ENCODE assay signal across 18 cellular contexts in genomic region chr15:48510976-48511375, GRCh38.
A peak's percentile ranks its signal among the peaks of the same experiment; 100 is the strongest.
DNase-seq lines count a peak whose midpoint lies in the region; ATAC-seq and TF ChIP-seq lines count a peak whose summit lies in the region.
"Had no signal": no experiment of that assay in that cellular context is flagged by ENCODE, and none has a peak within 500 bp of the region (broad histone marks: within the 10 kb centered on the region; RNA-seq: fewer than 3 reads in every experiment).

No MANE protein-coding gene starts in this region.

- DNase-seq in AG10803 (ENCODE audit: low read depth), result peak; percentile 73
- DNase-seq in amniotic epithelial cell (ENCODE audit: low read depth), result peak; percentile 31
- no peak for DNase-seq in heart right ventricle
- DNase-seq in psoas muscle, result no peak
- no peak for DNase-seq in activated T-cell treated with anti-CD3 and anti-CD28 coated beads for 4 hours
- DNase-seq in adrenal gland, result no peak
- DNase-seq in activated gamma-delta T cell (lab: John Stamatoyannopoulos, UW), result no peak
- no peak for DNase-seq in A673 (ENCODE audit: low spot score)
- DNase-seq: activated CD4-positive, CD25-positive, alpha-beta regulatory T cell; amniotic stem cell; COR-L47; kidney; NCI-H1417 treated with DMSO at 0.1 percent for 48 hours; NCI-H82; Peyer's patch; uterus had no signal

- POLR2A ChIA-PET in A673 (lab: Charles Lee; ENCODE audit: low non-redundant PET), result no interaction called here

- BruUV-seq in A673 (replicated peaks; lab: Mats Ljungman, UMichigan), result no TSS peak

- no peak for TF ChIP-seq POLR2A in adrenal gland (IDR thresholded peaks at IDR 0.05)

- CTCF ChIA-PET in A673 (lab: Charles Lee), result no interaction called here

- TF ChIP-seq CTCF in AG10803 (conservative IDR thresholded peaks at IDR 0.05; ENCODE audit: low read length) (no peak), heart right ventricle (IDR thresholded peaks at IDR 0.05) (no peak), psoas muscle (IDR thresholded peaks at IDR 0.05) (no peak), adrenal gland (IDR thresholded peaks at IDR 0.05) (no peak), A673 (conservative IDR thresholded peaks at IDR 0.05; ENCODE audit: low read depth, low read length) (no peak)

- H3K36me3 ChIP-seq in heart right ventricle (peaks cover 0 to 95% (median 12%) of the 10 kb centered on the region in 9 donors), psoas muscle (ENCODE audit: insufficient read depth in 1 of 2, low read depth in 1 of 2) (peaks cover 0 to 6% of the 10 kb centered on the region in 2 donors), adrenal gland (replicated peaks in 1 of 2) (peaks cover 0 to 9% of the 10 kb centered on the region in 2 donors), A673 (ENCODE audit: insufficient read depth, low read length, poor library complexity, severe bottlenecking) (no peaks in the 10 kb centered on the region)
- H3K36me3 ChIP-seq: Peyer's patch, uterus had no signal

- no peak overlapping the region for H3K4me3 ChIP-seq in AG10803 (ENCODE audit: low read length)
- no peak overlapping the region for H3K4me3 ChIP-seq in heart right ventricle
- no peak overlapping the region for H3K4me3 ChIP-seq in psoas muscle
- H3K4me3 ChIP-seq in adrenal gland, result no peak overlapping the region
- no peak overlapping the region for H3K4me3 ChIP-seq in A673 (ENCODE audit: low read depth, low read length, poor library complexity, severe bottlenecking)
- H3K4me3 ChIP-seq: GM23338, Peyer's patch, uterus had no signal

- no peak overlapping the region for H3K27ac ChIP-seq in heart right ventricle
- no peak overlapping the region for H3K27ac ChIP-seq in psoas muscle
- no peak overlapping the region for H3K27ac ChIP-seq in adrenal gland
- no peak overlapping the region for H3K27ac ChIP-seq in A673 (ENCODE audit: low read depth, low read length, poor library complexity, severe bottlenecking)
- H3K27ac ChIP-seq: HL-60, Peyer's patch had no signal

- peak in 6 of 8 donors; percentile 34 to 55 (median 50) for ATAC-seq in heart right ventricle
- ATAC-seq in psoas muscle, result peak; percentile 25 to 69 (median 62)
- ATAC-seq: GM23338 had no signal

- 62 to 66% methylated on average over 6 of the region's 6 CpGs for WGBS in heart right ventricle, 2 donors
- 40 to 51% (median 41%) methylated on average over 6 of the region's 6 CpGs for WGBS in psoas muscle, 3 donors
- WGBS in adrenal gland, 4 donors, result 86 to 90% (median 87%) methylated on average over 6 of the region's 6 CpGs

- H3K4me1 ChIP-seq in heart right ventricle (peaks cover 0 to 12% (median 0%) of the 10 kb centered on the region in 9 donors), psoas muscle (no peaks in the 10 kb centered on the region), adrenal gland (replicated peaks in 1 of 2) (no peaks in the 10 kb centered on the region), A673 (ENCODE audit: insufficient read depth, low read length, poor library complexity, severe bottlenecking) (no peaks in the 10 kb centered on the region)
- H3K4me1 ChIP-seq: Peyer's patch, uterus had no signal

- H3K27me3 ChIP-seq in heart right ventricle, result no peaks in the 10 kb centered on the region
- H3K27me3 ChIP-seq in psoas muscle (ENCODE audit: insufficient read depth in 3 of 3, low read length in 2 of 3), result no peaks in the 10 kb centered on the region
- H3K27me3 ChIP-seq in adrenal gland, result no peaks in the 10 kb centered on the region
- no peaks in the 10 kb centered on the region for H3K27me3 ChIP-seq in A673 (replicated peaks; ENCODE audit: insufficient read depth, low read depth, low read length, poor library complexity)
- H3K27me3 ChIP-seq: Peyer's patch, uterus had no signal

- intact Hi-C loops in heart right ventricle (cut with DNase I), result loop anchor here in 1 of 10 donors (10.0 kb wide), 1 partner anchor 184 kb away; no protein-coding TSS in a partner anchor
- intact Hi-C loops in psoas muscle (cut with DNase I), result no loop called here
- intact Hi-C loops in adrenal gland (cut with DNase I), result no loop called here
- intact Hi-C loops in A673 (cut with micrococcal nuclease; ENCODE audit: unreplicated experiment), result no loop called here

- H3K9me3 ChIP-seq in heart right ventricle, result peaks cover 0 to 3% (median 0%) of the 10 kb centered on the region in 11 donors
- H3K9me3 ChIP-seq in psoas muscle, result no peaks in the 10 kb centered on the region
- H3K9me3 ChIP-seq in adrenal gland (replicated peaks in 1 of 3), result no peaks in the 10 kb centered on the region
- no peaks in the 10 kb centered on the region for H3K9me3 ChIP-seq in A673 (ENCODE audit: low read depth, low read length, poor library complexity, severe bottlenecking)
- H3K9me3 ChIP-seq: Peyer's patch, uterus had no signal

Comparison
In these comparisons a context has a peak if more than half of its experiments do, and no peak if none do; other contexts are left out.
1. DNase-seq: peak in AG10803 (single experiment) and amniotic epithelial cell (single experiment); none in heart right ventricle (0 of 2), psoas muscle (0 of 2), activated T-cell treated with anti-CD3 and anti-CD28 coated beads for 4 hours (single experiment), adrenal gland (0 of 7), activated gamma-delta T cell (single experiment) and A673 (single experiment).